In the genomic region with DNA sequence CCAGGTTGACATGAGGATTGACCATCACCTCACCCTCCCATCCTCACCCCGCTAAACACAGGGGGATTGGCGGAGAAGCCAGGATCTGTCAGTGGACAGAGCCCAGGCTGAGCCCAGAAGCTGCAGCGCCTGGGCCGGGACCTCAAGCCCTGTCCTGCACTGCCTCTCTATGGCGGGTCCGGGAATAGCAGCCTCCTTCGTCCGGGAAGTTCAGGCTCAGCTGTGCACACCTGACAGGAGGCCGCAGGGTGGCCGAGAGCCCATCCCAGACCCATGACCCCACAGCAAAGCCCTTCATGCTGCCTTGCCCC, we compare ENCODE assay signal across 9 cellular contexts.
DNase-seq lines count a peak whose midpoint lies in the region; ATAC-seq, FAIRE-seq and TF ChIP-seq lines count a peak whose summit lies in the region.
"Had no signal": no experiment of that assay in that cellular context is flagged by ENCODE, and none has a peak within 500 bp of the region (broad histone marks: within the 10 kb centered on the region; RNA-seq: fewer than 3 reads in every experiment).

No MANE protein-coding gene starts in this region.

- no peak for TF ChIP-seq POLR2A in IMR-90 (IDR thresholded peaks at IDR 0.05; ENCODE audit: low read depth, low read length)
- no peak for TF ChIP-seq POLR2A in K562 (conservative IDR thresholded peaks at IDR 0.05)

- H2AFZ ChIP-seq in IMR-90 (replicated peaks; ENCODE audit: low read length, poor library complexity) (peak overlapping the region; percentile 83), PC-9 (no peak overlapping the region), K562 (ENCODE audit: low read depth, low read length) (no peak overlapping the region)

- H2AK5ac ChIP-seq in IMR-90 (ENCODE audit: low read depth, low read length): no peak overlapping the region

- H3F3A ChIP-seq in PC-9 (ENCODE audit: insufficient read depth, low read depth): no peaks in the 10 kb centered on the region

- peak overlapping the region; percentile 14 for H2AK9ac ChIP-seq in IMR-90 (replicated peaks; ENCODE audit: low read depth, low read length, poor library complexity)

- no peak overlapping the region for H4K8ac ChIP-seq in IMR-90 (ENCODE audit: low read depth in 2 of 2, low read length in 2 of 2)

- TF ChIP-seq RAD21 in IMR-90 (IDR thresholded peaks at IDR 0.05; ENCODE audit: low read length) (peak; percentile 87), K562 (CRISPR knock-in tag; conservative IDR thresholded peaks at IDR 0.05 in 1 of 2, IDR thresholded peaks at IDR 0.05 in 1 of 2) (peak; percentile 66 to 84)

- H4K20me1 ChIP-seq in IMR-90 (ENCODE audit: insufficient read depth, low read length) (no peaks in the 10 kb centered on the region), PC-9 (ENCODE audit: insufficient read depth) (no peaks in the 10 kb centered on the region), K562 (replicated peaks; ENCODE audit: control insufficient read depth, insufficient read depth, low read length) (no peaks in the 10 kb centered on the region)

- no peaks in the 10 kb centered on the region for H3K9me2 ChIP-seq in PC-9 (ENCODE audit: insufficient read depth)

- H3K56ac ChIP-seq in IMR-90 (ENCODE audit: extremely low read depth, insufficient read depth, low read length): no peak overlapping the region

- H2BK20ac ChIP-seq in IMR-90 (ENCODE audit: low read depth, low read length): no peak overlapping the region

- no peak overlapping the region for H2BK120ac ChIP-seq in IMR-90 (ENCODE audit: low read depth, low read length)

- WGBS in IMR-90 (ENCODE audit: extremely low coverage in 2 of 2, insufficient read length in 1 of 2), 2 experiments: no CpG with 5 or more reads among the region's 10 CpGs
- 2% methylated on average over 9 of the region's 10 CpGs for WGBS in K562 (ENCODE audit: insufficient coverage, low coverage, missing lambda C conversion rate)

- DNase-seq in AML-193 (lab: John Stamatoyannopoulos, UW): peak; percentile 13 to 51
- DNase-seq in IMR-90: peak; percentile 42
- peak; percentile 60 to 70 for DNase-seq in PC-9
- DNase-seq in K562 (ENCODE audit: extremely low read depth in 1 of 4, low spot score in 3 of 4): peak; percentile 65 to 70 (median 70)
- peak; percentile 95 for DNase-seq in iPS-NIHi11 (ENCODE audit: low spot score)
- peak; percentile 25 for DNase-seq in stimulated activated CD4-positive, alpha-beta T cell treated with anti-CD3 and anti-CD28 coated beads, Interleukin-12 subunit alpha, Interleukin-12 subunit beta, amount 100 ng/mL, for 4 hours
- DNase-seq: naive B cell had no signal

- H3K4me2 ChIP-seq in IMR-90 (ENCODE audit: low read depth, low read length) (no peak overlapping the region), PC-9 (no peak overlapping the region), K562 (ENCODE audit: insufficient read depth, low read length) (no peak overlapping the region)

- no peaks in the 10 kb centered on the region for H3K4me1 ChIP-seq in IMR-90 (ENCODE audit: control insufficient read depth, insufficient read depth, low read length)
- no peaks in the 10 kb centered on the region for H3K4me1 ChIP-seq in PC-9 (replicated peaks; ENCODE audit: insufficient read depth)
- peaks cover 0 to 7% of the 10 kb centered on the region in 2 experiments; a peak in 1 of 5 replicates for H3K4me1 ChIP-seq in K562 (replicated peaks in 1 of 2; ENCODE audit: control insufficient read depth in 2 of 2, insufficient read depth in 2 of 2, low read length in 2 of 2)

- no peak overlapping the region for H4K91ac ChIP-seq in IMR-90 (ENCODE audit: insufficient read depth, low read depth, low read length)

- no peaks in the 10 kb centered on the region for H3K79me1 ChIP-seq in IMR-90 (ENCODE audit: low read depth in 1 of 2, low read length in 2 of 2)

- no peak overlapping the region for H2BK5ac ChIP-seq in IMR-90 (ENCODE audit: low read depth, low read length, poor library complexity, severe bottlenecking)

- ATAC-seq in GM18909 (IDR thresholded peaks at IDR 0.05; ENCODE audit: poor library complexity, unreplicated experiment) (peak; percentile 72), IMR-90 (ENCODE audit: low read depth) (peak; percentile 95), K562 (peak; percentile 95), HG02840 (IDR thresholded peaks at IDR 0.05; ENCODE audit: low FRiP score, unreplicated experiment) (no peak)

- BruUV-seq in IMR-90 (replicated peaks; lab: Mats Ljungman, UMichigan) (no TSS peak), PC-9 (replicated peaks; lab: Mats Ljungman, UMichigan) (no TSS peak), K562 (replicated peaks; lab: Mats Ljungman, UMichigan) (no TSS peak)

- no peak overlapping the region for H2BK15ac ChIP-seq in IMR-90 (ENCODE audit: low read depth, low read length)

- POLR2A ChIA-PET in IMR-90 (lab: Charles Lee; ENCODE audit: unreplicated experiment) (no interaction called here), PC-9 (lab: Charles Lee; ENCODE audit: unreplicated experiment) (no interaction called here), K562 (lab: Yijun Ruan, JAX) (no interaction called here)

- peak; percentile 26 for FAIRE-seq in K562 (lab: Jason Lieb, UNC)

- no peak overlapping the region for H3K27ac ChIP-seq in IMR-90 (ENCODE audit: insufficient read depth, low read length)
- H3K27ac ChIP-seq in PC-9: no peak overlapping the region
- no peak overlapping the region for H3K27ac ChIP-seq in K562 (ENCODE audit: extremely low read depth, low read depth, low read length)

- intact Hi-C loops in IMR-90 (cut with micrococcal nuclease) (loop anchor here (1.0 to 10.0 kb wide), 2 partner anchors 970 to 1379 kb away; no protein-coding TSS in a partner anchor), PC-9 (cut with micrococcal nuclease; ENCODE audit: unreplicated experiment) (loop anchor here (1.0 kb wide), 2 partner anchors 162 to 970 kb away; no protein-coding TSS in a partner anchor), K562 (cut with micrococcal nuclease) (no loop called here)

- H3K23ac ChIP-seq in IMR-90 (ENCODE audit: low read depth, low read length): no peak overlapping the region

- dilution Hi-C loops in IMR-90 (cut with HindIII; ENCODE audit: low sequenced_read_pairs, unreplicated experiment): no loop called here

- H3K36me3 ChIP-seq in IMR-90 (ENCODE audit: control insufficient read depth, insufficient read depth, low read length): no peaks in the 10 kb centered on the region
- H3K36me3 ChIP-seq in PC-9 (ENCODE audit: low read depth): no peaks in the 10 kb centered on the region
- H3K36me3 ChIP-seq in K562 (ENCODE audit: control insufficient read depth, insufficient read depth, low read length): no peaks in the 10 kb centered on the region

- H3K9me3 ChIP-seq in IMR-90 (ENCODE audit: control insufficient read depth, insufficient read depth, low read length): no peaks in the 10 kb centered on the region
- H3K9me3 ChIP-seq in PC-9 (ENCODE audit: insufficient read depth, low read depth): no peaks in the 10 kb centered on the region; the same call in 1 of the 2 replicates
- no peaks in the 10 kb centered on the region for H3K9me3 ChIP-seq in K562 (replicated peaks; ENCODE audit: control insufficient read depth, insufficient read depth, low read depth, low read length)

- H4K5ac ChIP-seq in IMR-90 (ENCODE audit: low read depth, low read length): no peak overlapping the region

- H3K79me2 ChIP-seq in PC-9 (ENCODE audit: low read depth) (no peaks in the 10 kb centered on the region), K562 (ENCODE audit: control insufficient read depth, insufficient read depth, low read length) (no peaks in the 10 kb centered on the region)

- TF ChIP-seq CTCF in IMR-90 (conservative IDR thresholded peaks at IDR 0.05; ENCODE audit: low read depth, low read length): peak; percentile 81
- TF ChIP-seq CTCF in PC-9 (conservative IDR thresholded peaks at IDR 0.05): peak; percentile 94
- TF ChIP-seq CTCF in K562 (IDR thresholded peaks at IDR 0.05 in 2 of 3, conservative IDR thresholded peaks at IDR 0.05 in 1 of 3; ENCODE audit: insufficient read depth in 2 of 3, low read depth in 1 of 3, low read length in 3 of 3): peak; percentile 84 to 87 (median 85)

- no peak overlapping the region for H3K18ac ChIP-seq in IMR-90 (ENCODE audit: low read depth, low read length)

- H3K9me1 ChIP-seq in IMR-90 (ENCODE audit: insufficient read depth, low read length) (no peaks in the 10 kb centered on the region), K562 (ENCODE audit: control insufficient read depth, insufficient read depth, low read length) (no peaks in the 10 kb centered on the region)

- no peak overlapping the region for H3K4ac ChIP-seq in IMR-90 (ENCODE audit: low read depth, low read length)

- no peak for TF ChIP-seq EP300 in K562 (IDR thresholded peaks at IDR 0.05; ENCODE audit: low read length)

- no peak overlapping the region for H3K14ac ChIP-seq in IMR-90 (replicated peaks; ENCODE audit: low read depth, low read length)

- no peak overlapping the region for H3K4me3 ChIP-seq in IMR-90 (ENCODE audit: insufficient read depth, low read depth, low read length)
- no peak overlapping the region for H3K4me3 ChIP-seq in PC-9
- H3K4me3 ChIP-seq in K562: no peak overlapping the region

- in situ Hi-C loops in IMR-90 (cut with MboI; ENCODE audit: low sequenced_read_pairs): loop anchor here (5.0 kb wide), 1 partner anchor 972 kb away; no protein-coding TSS in a partner anchor
- in situ Hi-C loops in K562 (cut with MboI): loop anchor here (10.0 kb wide), 1 partner anchor 969 kb away; no protein-coding TSS in a partner anchor

- CTCF ChIA-PET in IMR-90 (lab: Yijun Ruan, JAX): interaction anchor here (1.1 to 2.1 kb wide), 2 partner anchors 430 to 969 kb away, joined by 3 to 11 read pairs; no protein-coding TSS in a partner anchor
- CTCF ChIA-PET in PC-9 (lab: Charles Lee): no interaction called here
- CTCF ChIA-PET in K562 (lab: Yijun Ruan, JAX; ENCODE audit: low intra/inter-chr PET ratio): interaction anchor here (1.8 kb wide), 1 partner anchor 970 kb away, joined by 6 read pairs; no protein-coding TSS in a partner anchor

- H3K27me3 ChIP-seq in IMR-90 (ENCODE audit: control insufficient read depth, insufficient read depth, low read length) (peaks cover 9% of the 10 kb centered on the region), PC-9 (ENCODE audit: insufficient read depth, low read depth) (peaks cover 95% of the 10 kb centered on the region), K562 (ENCODE audit: control insufficient read depth in 2 of 2, insufficient read depth in 2 of 2, low read length in 2 of 2) (peaks cover 15 to 46% of the 10 kb centered on the region in 2 experiments; a peak in 4 of 5 replicates)

- no peak overlapping the region for H3K9ac ChIP-seq in IMR-90 (ENCODE audit: low read depth, low read length)
- no peak overlapping the region for H3K9ac ChIP-seq in K562 (ENCODE audit: insufficient read depth in 1 of 2, low read depth in 2 of 2, low read length in 2 of 2)

TF ChIP-seq in IMR-90, 13 proteins besides CTCF, POLR2A, EP300 and RAD21:
- TF ChIP-seq MXI1 (IDR thresholded peaks at IDR 0.05; ENCODE audit: borderline replicate concordance, low read depth, low read length) (no peak), SMC3 (IDR thresholded peaks at IDR 0.05; ENCODE audit: low read depth, low read length) (peak; percentile 65)

Comparison
In these comparisons a context has a peak if more than half of its experiments do, and no peak if none do; other contexts are left out.
1. DNase-seq: peak in every context shown above with its lines; median percentile 95 in iPS-NIHi11; 70 in K562; 65 in PC-9; 42 in IMR-90; 32 in AML-193; 25 in stimulated activated CD4-positive, alpha-beta T cell treated with anti-CD3 and anti-CD28 coated beads, Interleukin-12 subunit alpha, Interleukin-12 subunit beta, amount 100 ng/mL, for 4 hours.